ENCODE assay signal across 11 cellular contexts in the genomic region with DNA sequence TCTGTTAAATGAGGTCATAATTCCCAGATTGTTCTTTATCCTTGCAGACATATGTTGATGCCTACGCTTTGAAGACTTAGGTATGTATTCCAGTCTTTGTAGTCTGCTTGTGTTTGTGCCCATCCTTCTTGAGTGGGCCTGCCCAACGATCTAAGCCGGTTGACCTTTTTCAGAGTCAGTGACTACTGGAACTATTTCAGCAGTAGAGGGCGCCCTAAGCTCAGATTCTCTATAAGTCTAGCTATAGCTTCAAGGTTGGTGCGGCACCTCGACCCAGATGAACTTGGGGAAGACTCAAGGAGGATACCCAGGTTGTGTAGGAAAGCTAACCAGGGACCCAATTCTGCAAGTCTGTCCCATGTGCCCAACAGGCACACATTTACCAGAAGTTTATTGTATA.
DNase-seq lines count a peak whose midpoint lies in the region; ATAC-seq and TF ChIP-seq lines count a peak whose summit lies in the region.
"Had no signal": no experiment of that assay in that cellular context is flagged by ENCODE, and none has a peak within 500 bp of the region (broad histone marks: within the 10 kb centered on the region; RNA-seq: fewer than 3 reads in every experiment).

No MANE protein-coding gene starts in this region.

- 49 to 59% methylated on average over 6 of the region's 6 CpGs for WGBS in lower leg skin, 2 donors

- H3K9me3 Mint-ChIP-seq in activated T-helper 2 cell treated with anti-CD3 and anti-CD28 coated beads, Interferon-gamma antibody, Interleukin-2, Interleukin-4, amounts not matched to agents 10 μg/mL and 5 μg/mL and 100 μg/mL, durations not matched to agents 14 hours and 24 hours and 36 hours = peaks cover 35% of the 10 kb centered on the region

- no peak overlapping the region for H3K27ac Mint-ChIP-seq in activated T-helper 2 cell treated with anti-CD3 and anti-CD28 coated beads, Interferon-gamma antibody, Interleukin-2, Interleukin-4, amounts not matched to agents 10 μg/mL and 5 μg/mL and 100 μg/mL, durations not matched to agents 14 hours and 24 hours and 36 hours

- H3K4me2 ChIP-seq in OCI-LY7 (ENCODE audit: low read length) = no peak overlapping the region
- H3K4me2 ChIP-seq: hepatocyte had no signal

- no peak overlapping the region for H2AFZ ChIP-seq in OCI-LY7 (ENCODE audit: low read length)
- H2AFZ ChIP-seq: hepatocyte had no signal

- H3K27ac ChIP-seq in OCI-LY7 (ENCODE audit: low read depth, low read length, poor library complexity, severe bottlenecking) = no peak overlapping the region
- H3K27ac ChIP-seq: hepatocyte, VCaP had no signal

- BruUV-seq in OCI-LY7 (replicated peaks; lab: Mats Ljungman, UMichigan) = no TSS peak

- 0 out of 2 replicates have a peak, but pooled peaks cover 11% of the 10 kb centered on the region for H3K9me3 ChIP-seq in OCI-LY7 (ENCODE audit: low read length)

- in situ Hi-C loops in GM13977 (cut with MboI; ENCODE audit: low pct_unique_long_range_greater_than_20kb, low sequenced_read_pairs, unreplicated experiment) = no loop called here

- no peaks in the 10 kb centered on the region for H3K36me3 Mint-ChIP-seq in activated T-helper 2 cell treated with anti-CD3 and anti-CD28 coated beads, Interferon-gamma antibody, Interleukin-2, Interleukin-4, amounts not matched to agents 10 μg/mL and 5 μg/mL and 100 μg/mL, durations not matched to agents 14 hours and 24 hours and 36 hours (ENCODE audit: low read depth)

- no peak for ATAC-seq in HG02678 (IDR thresholded peaks at IDR 0.05; ENCODE audit: unreplicated experiment)

- peak; percentile 7 for TF ChIP-seq CTCF in GM13977 (IDR thresholded peaks at IDR 0.05; ENCODE audit: extremely low read depth, insufficient read depth, missing control alignments)
- TF ChIP-seq CTCF in OCI-LY7 (conservative IDR thresholded peaks at IDR 0.05; ENCODE audit: low read length) = peak; percentile 69
- TF ChIP-seq CTCF in lower leg skin (IDR thresholded peaks at IDR 0.05) = no peak

- TF ChIP-seq POLR2A in lower leg skin (IDR thresholded peaks at IDR 0.05) = no peak

- CTCF ChIA-PET in OCI-LY7 (lab: Charles Lee; ENCODE audit: unreplicated experiment) = interaction anchor here (0.9 kb wide), 1 partner anchor 306 kb away, joined by 3 read pairs; no protein-coding TSS in a partner anchor

- H3K4me3 ChIP-seq in OCI-LY7 (ENCODE audit: low read depth, low read length, poor library complexity, severe bottlenecking) = no peak overlapping the region
- no peak overlapping the region for H3K4me3 ChIP-seq in lower leg skin (ENCODE audit: low read depth, poor library complexity, severe bottlenecking)
- H3K4me3 ChIP-seq: hepatocyte had no signal

- H3K9me2 ChIP-seq in OCI-LY7 (ENCODE audit: insufficient read depth, low read length) = no peaks in the 10 kb centered on the region

- no peaks in the 10 kb centered on the region for H3K79me2 ChIP-seq in OCI-LY7 (ENCODE audit: insufficient read depth, low read depth, low read length)
- H3K79me2 ChIP-seq: hepatocyte had no signal

- no peaks in the 10 kb centered on the region for H3K4me1 Mint-ChIP-seq in activated T-helper 2 cell treated with anti-CD3 and anti-CD28 coated beads, Interferon-gamma antibody, Interleukin-2, Interleukin-4, amounts not matched to agents 10 μg/mL and 5 μg/mL and 100 μg/mL, durations not matched to agents 14 hours and 24 hours and 36 hours (ENCODE audit: low read depth)

- peak; percentile 0 for DNase-seq in COLO668 (lab: John Stamatoyannopoulos, UW; ENCODE audit: unreplicated experiment)
- no peak for DNase-seq in GM13977 (ENCODE audit: low spot score)
- peak; percentile 37 for DNase-seq in OCI-LY7 (ENCODE audit: low spot score)
- DNase-seq in iPS DF 4.7 (ENCODE audit: extremely low read depth, low spot score) = peak; percentile 64
- no peak for DNase-seq in activated T-helper 2 cell treated with anti-CD3 and anti-CD28 coated beads, Interferon-gamma antibody, Interleukin-2, Interleukin-4, amounts not matched to agents 10 μg/mL and 5 μg/mL and 100 μg/mL, durations not matched to agents 14 hours and 24 hours and 36 hours (ENCODE audit: low spot score)
- no peak for DNase-seq in hypothalamus (lab: John Stamatoyannopoulos, UW)
- DNase-seq in lower leg skin (ENCODE audit: low spot score in 2 of 2) = no peak
- DNase-seq: NCI-H1417 treated with DMSO at 0.1 percent for 48 hours had no signal

- no peaks in the 10 kb centered on the region for H3K27me3 Mint-ChIP-seq in activated T-helper 2 cell treated with anti-CD3 and anti-CD28 coated beads, Interferon-gamma antibody, Interleukin-2, Interleukin-4, amounts not matched to agents 10 μg/mL and 5 μg/mL and 100 μg/mL, durations not matched to agents 14 hours and 24 hours and 36 hours (ENCODE audit: low read depth)

- no peaks in the 10 kb centered on the region for H4K20me1 ChIP-seq in OCI-LY7 (ENCODE audit: insufficient read depth, low read length)

- no peaks in the 10 kb centered on the region for H3K36me3 ChIP-seq in OCI-LY7 (ENCODE audit: insufficient read depth, low read length)

- intact Hi-C loops in OCI-LY7 (cut with micrococcal nuclease; ENCODE audit: unreplicated experiment) = loop anchor here (1.0 to 10.0 kb wide), 2 partner anchors 159 to 308 kb away; no protein-coding TSS in a partner anchor
- intact Hi-C loops in activated T-helper 2 cell treated with anti-CD3 and anti-CD28 coated beads, Interferon-gamma antibody, Interleukin-2, Interleukin-4, amounts not matched to agents 10 μg/mL and 5 μg/mL and 100 μg/mL, durations not matched to agents 14 hours and 24 hours and 36 hours (cut with micrococcal nuclease) = no loop called here
- intact Hi-C loops in lower leg skin (cut with DNase I; ENCODE audit: low total_unique reads) = no loop called here

- no peak overlapping the region for H3K4me3 Mint-ChIP-seq in activated T-helper 2 cell treated with anti-CD3 and anti-CD28 coated beads, Interferon-gamma antibody, Interleukin-2, Interleukin-4, amounts not matched to agents 10 μg/mL and 5 μg/mL and 100 μg/mL, durations not matched to agents 14 hours and 24 hours and 36 hours (ENCODE audit: low read depth)

- POLR2A ChIA-PET in OCI-LY7 (lab: Charles Lee) = no interaction called here

- no peaks in the 10 kb centered on the region for H3K4me1 ChIP-seq in OCI-LY7 (ENCODE audit: insufficient read depth, low read length, poor library complexity, severe bottlenecking)

Comparison
In these comparisons a context has a peak if more than half of its experiments do, and no peak if none do; other contexts are left out.
1. DNase-seq: peak in COLO668 (single experiment), OCI-LY7 (single experiment) and iPS DF 4.7 (single experiment); none in GM13977 (single experiment), activated T-helper 2 cell treated with anti-CD3 and anti-CD28 coated beads, Interferon-gamma antibody, Interleukin-2, Interleukin-4, amounts not matched to agents 10 μg/mL and 5 μg/mL and 100 μg/mL, durations not matched to agents 14 hours and 24 hours and 36 hours (single experiment), hypothalamus (0 of 51) and lower leg skin (0 of 2).
2. CTCF ChIP-seq: peak in GM13977 (single experiment) and OCI-LY7 (single experiment); none in lower leg skin (0 of 3).